28 cellular contexts compared by ENCODE assay signal in genomic region chr10:113213041-113213440, GRCh38.
"Had no signal": no experiment of that assay in that cellular context is flagged by ENCODE, and none has a peak within 500 bp of the region (broad histone marks: within the 10 kb centered on the region; RNA-seq: fewer than 3 reads in every experiment).

No MANE protein-coding gene starts in this region.

- H3K4me3 ChIP-seq: ascending aorta, cardiac muscle cell had no signal

- DNase-seq: activated B cell treated with CpG ODN at 0.5 μM for 24 hours; activated CD4-positive, alpha-beta memory T cell treated with anti-CD3 and anti-CD28 coated beads for 36 hours; activated CD4-positive, alpha-beta T cell treated with anti-CD3 and anti-CD28 coated beads for 4 hours; activated CD4-positive, alpha-beta T cell treated with anti-CD3 and anti-CD28 coated beads, Interleukin-2, amount 10 ng/mL, durations not matched to agents 24 days and 14 days; activated CD4-positive, alpha-beta T cell treated with anti-CD3 and anti-CD28 coated beads, Interleukin-2, amount 50 U/mL, for 1 hour; activated CD4-positive, alpha-beta T cell treated with anti-CD3 and anti-CD28 coated beads, Interleukin-2, amount 50 U/mL, for 4 hours; activated CD4-positive, CD25-positive, alpha-beta regulatory T cell treated with anti-CD3 and anti-CD28 coated beads, Interleukin-2, amount 50 U/mL, for 72 hours; activated CD8-positive, alpha-beta memory T cell treated with anti-CD3 and anti-CD28 coated beads, Interleukin-2, amount 50 U/mL, for 48 hours; activated CD8-positive, alpha-beta T cell treated with anti-CD3 and anti-CD28 coated beads for 36 hours; activated effector memory CD4-positive, alpha-beta T cell treated with Interleukin-2 at 50 U/mL for 16 hours; activated gamma-delta T cell; activated naive CD4-positive, alpha-beta T cell treated with anti-CD3 and anti-CD28 coated beads, Interleukin-2, amount 10 ng/mL, durations not matched to agents 7 days and 5 days; activated naive CD4-positive, alpha-beta T cell treated with Interleukin-2 at 50 U/mL for 16 hours; activated naive CD8-positive, alpha-beta T cell treated with anti-CD3 and anti-CD28 coated beads, Interleukin-2, amount 10 ng/mL, durations not matched to agents 7 days and 5 days; activated naive CD8-positive, alpha-beta T cell treated with anti-CD3 and anti-CD28 coated beads, Interleukin-2, amount 50 U/mL, for 24 hours; activated T-cell treated with anti-CD3 and anti-CD28 coated beads, Interleukin-2, amount 50 U/mL, for 24 hours; activated T-cell treated with anti-CD3 and anti-CD28 coated beads, Interleukin-2, amount 50 U/mL, for 48 hours; amygdala; anterior cingulate cortex; caudate nucleus; cerebellar nuclear complex; SW 1271; T-helper 1 cell; T-helper 2 cell; T-helper 9 cell had no signal

- FAIRE-seq: TTC549 had no signal

- H3K27me3 ChIP-seq: ascending aorta, cardiac muscle cell had no signal

- H3K36me3 ChIP-seq: ascending aorta, cardiac muscle cell had no signal

- ATAC-seq: activated CD8-positive, alpha-beta T cell treated with anti-CD3 and anti-CD28 coated beads for 36 hours; activated naive CD8-positive, alpha-beta T cell treated with anti-CD3 and anti-CD28 coated beads, Interleukin-2, amount 50 U/mL, for 24 hours had no signal
